18 cellular contexts compared by ENCODE assay signal in genomic region chr2:150232871-150233270, GRCh38.
"Had no signal": no experiment of that assay in that cellular context is flagged by ENCODE, and none has a peak within 500 bp of the region (broad histone marks: within the 10 kb centered on the region; RNA-seq: fewer than 3 reads in every experiment).

No MANE protein-coding gene starts in this region.

- H3K4me1 ChIP-seq: colonic mucosa, esophagus squamous epithelium, left ventricle myocardium inferior, lower lobe of right lung, neural progenitor cell, pancreas had no signal

- H3K4me1 Mint-ChIP-seq: immature natural killer cell, memory B cell, natural killer cell, neural progenitor cell had no signal

- H3K36me3 ChIP-seq: colonic mucosa, esophagus squamous epithelium, left ventricle myocardium inferior, lower lobe of right lung, neural progenitor cell, pancreas had no signal

- H3K27me3 ChIP-seq: colonic mucosa, esophagus squamous epithelium, neural progenitor cell, pancreas had no signal

- H3K4me2 ChIP-seq: neural progenitor cell, smooth muscle cell had no signal

- H3K4me3 Mint-ChIP-seq: immature natural killer cell, memory B cell, mesothelial cell of epicardium, natural killer cell, neural progenitor cell had no signal

- H3K9ac ChIP-seq: neural progenitor cell had no signal

- H3K27ac Mint-ChIP-seq: immature natural killer cell, memory B cell, mesothelial cell of epicardium, natural killer cell, neural progenitor cell, progenitor cell of endocrine pancreas had no signal

- H2AFZ ChIP-seq: neural progenitor cell had no signal

- H3K36me3 Mint-ChIP-seq: immature natural killer cell, memory B cell, mesothelial cell of epicardium, natural killer cell, neural progenitor cell had no signal

- DNase-seq: colonic mucosa; dermis blood vessel endothelial cell; esophagus squamous epithelium; immature natural killer cell; left ventricle myocardium inferior; lower lobe of right lung; natural killer cell; nucleus accumbens; pancreas; right cardiac atrium; stimulated activated CD4-positive, alpha-beta T cell treated with anti-CD3 and anti-CD28 coated beads, Interleukin-2, amount 100 ng/mL, for 48 hours; stimulated activated naive CD4-positive, alpha-beta T cell treated with Interleukin-2 at 50 U/mL for 16 hours; trophoblast cell had no signal

- H3K9me3 ChIP-seq: colonic mucosa, esophagus squamous epithelium, left ventricle myocardium inferior, lower lobe of right lung, pancreas had no signal

- H3K4me3 ChIP-seq: colonic mucosa, esophagus squamous epithelium, left ventricle myocardium inferior, lower lobe of right lung, neural progenitor cell, pancreas, smooth muscle cell had no signal

- H3K27ac ChIP-seq: colonic mucosa, esophagus squamous epithelium, left ventricle myocardium inferior, lower lobe of right lung, neural progenitor cell, pancreas had no signal

- H3K9me3 Mint-ChIP-seq: memory B cell, mesothelial cell of epicardium, neural progenitor cell had no signal

- H3K27me3 Mint-ChIP-seq: memory B cell had no signal

- ATAC-seq: lower lobe of right lung, natural killer cell, pancreas, right cardiac atrium had no signal
